ENCODE assay signal across 24 cellular contexts in the genomic region with DNA sequence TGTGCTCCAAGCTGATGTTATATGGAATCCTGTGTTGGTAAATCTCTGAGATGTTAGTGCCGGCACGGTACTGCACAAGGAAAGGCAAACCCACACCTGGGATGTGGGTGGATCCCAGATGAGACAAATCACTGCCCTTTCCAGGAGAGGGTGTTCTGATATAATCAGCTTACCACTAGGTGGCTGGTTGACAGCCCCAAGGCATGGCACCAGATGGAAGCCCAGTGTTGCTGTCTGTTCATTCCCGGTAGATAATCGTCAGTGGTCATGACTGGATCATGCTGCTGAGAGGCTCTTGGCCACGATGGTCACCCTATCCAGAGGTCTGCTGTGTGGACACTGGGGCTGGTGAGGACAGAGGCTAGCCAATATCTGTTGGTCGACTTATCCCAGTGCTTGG.
A peak's percentile ranks its signal among the peaks of the same experiment; 100 is the strongest.
DNase-seq lines count a peak whose midpoint lies in the region; ATAC-seq, FAIRE-seq and TF ChIP-seq lines count a peak whose summit lies in the region.
"Had no signal": no experiment of that assay in that cellular context is flagged by ENCODE, and none has a peak within 500 bp of the region (broad histone marks: within the 10 kb centered on the region; RNA-seq: fewer than 3 reads in every experiment).

No MANE protein-coding gene starts in this region.

- H3K9me3 Mint-ChIP-seq in endodermal cell = no peaks in the 10 kb centered on the region
- H3K9me3 Mint-ChIP-seq: CD4-positive, alpha-beta memory T cell had no signal

- TF ChIP-seq CTCF in RWPE2 (IDR thresholded peaks at IDR 0.05; ENCODE audit: poor library complexity, severe bottlenecking) = no peak
- peak; percentile 48 for TF ChIP-seq CTCF in endodermal cell (conservative IDR thresholded peaks at IDR 0.05)
- no peak for TF ChIP-seq CTCF in D721Med (IDR thresholded peaks at IDR 0.05; ENCODE audit: insufficient read depth, missing control alignments)

- H3K4me3 Mint-ChIP-seq in endodermal cell = no peak overlapping the region
- H3K4me3 Mint-ChIP-seq: CD4-positive, alpha-beta memory T cell had no signal

- peaks cover 58% of the 10 kb centered on the region for H3K36me3 Mint-ChIP-seq in endodermal cell (ENCODE audit: low read depth)
- H3K36me3 Mint-ChIP-seq: CD4-positive, alpha-beta memory T cell had no signal

- no peaks in the 10 kb centered on the region for H3K36me3 ChIP-seq in RWPE2 (ENCODE audit: low read depth)
- H3K36me3 ChIP-seq in endodermal cell (ENCODE audit: control insufficient read depth, insufficient read depth, low read length) = no peaks in the 10 kb centered on the region
- H3K36me3 ChIP-seq: BLaER1 treated with 17β-estradiol and CSF1 and Interleukin-3, amounts not matched to agents 10 nM and 100 nM; MG63 had no signal

- no peaks in the 10 kb centered on the region for H3K27me3 Mint-ChIP-seq in endodermal cell (ENCODE audit: insufficient read depth)

- H3K9me3 ChIP-seq in RWPE2 (ENCODE audit: severe bottlenecking) (no peaks in the 10 kb centered on the region), endodermal cell (ENCODE audit: control insufficient read depth, low read length) (peaks cover 42% of the 10 kb centered on the region)
- H3K9me3 ChIP-seq: BLaER1 treated with 17β-estradiol and CSF1 and Interleukin-3, amounts not matched to agents 10 nM and 100 nM; MG63 had no signal

- DNase-seq in activated effector memory CD4-positive, alpha-beta T cell treated with anti-CD3 and anti-CD28 coated beads, Interleukin-2, amount 50 U/mL, for 16 hours = peak; percentile 22
- DNase-seq in activated effector memory CD4-positive, alpha-beta T cell treated with Interleukin-2 at 50 U/mL for 16 hours = no peak
- peak; percentile 13 for DNase-seq in RWPE2 (ENCODE audit: low spot score)
- DNase-seq in endodermal cell = peak; percentile 48
- peak; percentile 46 for DNase-seq in posterior vena cava (ENCODE audit: low spot score)
- no peak for DNase-seq in C1 segment of cervical spinal cord (lab: John Stamatoyannopoulos, UW)
- DNase-seq in activated CD4-positive, alpha-beta T cell treated with anti-CD3 and anti-CD28 coated beads for 48 hours = no peak
- DNase-seq in D721Med (ENCODE audit: insufficient read length, low spot score) = no peak
- DNase-seq: CD4-positive, alpha-beta memory T cell; COR-L47; DMS79 treated with DMSO at 0.1 percent for 48 hours; GF-D8; KG1; MG63; NCI-H1105 treated with DMSO at 0.1 percent for 48 hours; NCI-H146; NCI-H2029; NCI-H446 treated with DMSO at 0.1 percent for 48 hours; NCI-H526; RPMI8226; SHP77 treated with DMSO at 0.1 percent for 48 hours had no signal

- no peak overlapping the region for H3K9ac ChIP-seq in endodermal cell (ENCODE audit: extremely low read depth, low read length, poor library complexity, severe bottlenecking)
- H3K9ac ChIP-seq: BLaER1 treated with 17β-estradiol and CSF1 and Interleukin-3, amounts not matched to agents 10 nM and 100 nM had no signal

- peaks cover 6% of the 10 kb centered on the region for H3K27me3 ChIP-seq in RWPE2 (ENCODE audit: insufficient read depth, poor library complexity, severe bottlenecking)
- no peaks in the 10 kb centered on the region for H3K27me3 ChIP-seq in endodermal cell (ENCODE audit: control insufficient read depth, insufficient read depth, low read length, poor library complexity, severe bottlenecking)
- H3K27me3 ChIP-seq: BLaER1 treated with 17β-estradiol and CSF1 and Interleukin-3, amounts not matched to agents 10 nM and 100 nM; MG63 had no signal

- no peak overlapping the region for H3K27ac Mint-ChIP-seq in endodermal cell
- H3K27ac Mint-ChIP-seq: CD4-positive, alpha-beta memory T cell had no signal

- intact Hi-C loops in posterior vena cava (cut with DNase I) = no loop called here

- H3K4me3 ChIP-seq in RWPE2 (ENCODE audit: severe bottlenecking) (no peak overlapping the region), endodermal cell (ENCODE audit: low read length) (no peak overlapping the region)
- H3K4me3 ChIP-seq: BLaER1 treated with 17β-estradiol and CSF1 and Interleukin-3, amounts not matched to agents 10 nM and 100 nM; MG63 had no signal

- H3K4me1 ChIP-seq in RWPE2 (ENCODE audit: insufficient read depth, poor library complexity, severe bottlenecking) (no peaks in the 10 kb centered on the region), endodermal cell (ENCODE audit: control insufficient read depth, insufficient read depth, low read length) (no peaks in the 10 kb centered on the region)
- H3K4me1 ChIP-seq: BLaER1 treated with 17β-estradiol and CSF1 and Interleukin-3, amounts not matched to agents 10 nM and 100 nM had no signal

- FAIRE-seq in D721Med (lab: Jason Lieb, UNC) = no peak
- FAIRE-seq: GM12892, HTR-8/SVneo had no signal

- WGBS in endodermal cell (ENCODE audit: insufficient coverage in 1 of 2, insufficient read length in 1 of 2), 2 experiments = 89 to 96% methylated on average over 3 to 6 of the region's 6 CpGs

- ATAC-seq in RWPE2 (ENCODE audit: low read depth) = no peak

- H3K27ac ChIP-seq in RWPE2 (ENCODE audit: poor library complexity, severe bottlenecking) = no peak overlapping the region
- H3K27ac ChIP-seq in endodermal cell (ENCODE audit: low read depth, low read length) = no peak overlapping the region
- H3K27ac ChIP-seq: BLaER1 treated with 17β-estradiol and CSF1 and Interleukin-3, amounts not matched to agents 10 nM and 100 nM had no signal

- H3K4me1 Mint-ChIP-seq in endodermal cell = no peaks in the 10 kb centered on the region
- H3K4me1 Mint-ChIP-seq: CD4-positive, alpha-beta memory T cell had no signal

Comparison
In these comparisons a context has a peak if more than half of its experiments do, and no peak if none do; other contexts are left out.
1. DNase-seq: peak in activated effector memory CD4-positive, alpha-beta T cell treated with anti-CD3 and anti-CD28 coated beads, Interleukin-2, amount 50 U/mL, for 16 hours (single experiment), RWPE2 (single experiment), endodermal cell (single experiment) and posterior vena cava (single experiment); none in activated effector memory CD4-positive, alpha-beta T cell treated with Interleukin-2 at 50 U/mL for 16 hours (single experiment), C1 segment of cervical spinal cord (0 of 14), activated CD4-positive, alpha-beta T cell treated with anti-CD3 and anti-CD28 coated beads for 48 hours (single experiment) and D721Med (single experiment).